Comparison of ENCODE assay signal across 1 cellular context in genomic region chr17:75826561-75827290, GRCh38.
TF ChIP-seq lines count a peak whose summit lies in the region.

No MANE protein-coding gene starts in this region.

TF ChIP-seq in endothelial cell of umbilical vein, 7 proteins besides CTCF, POLR2A, EP300 and RAD21:
- no peak for TF ChIP-seq EZH2 (IDR thresholded peaks at IDR 0.05; ENCODE audit: borderline replicate concordance, low read depth, low read length, severe bottlenecking)
- no peak for TF ChIP-seq GATA2 (IDR thresholded peaks at IDR 0.05; ENCODE audit: insufficient read depth, insufficient read length, low read depth, low read length)
- TF ChIP-seq MAX (IDR thresholded peaks at IDR 0.05; ENCODE audit: insufficient read depth, insufficient read length): no peak
- no peak for TF ChIP-seq MYC (IDR thresholded peaks at IDR 0.05; ENCODE audit: low read depth, low read length)
- TF ChIP-seq JUN (IDR thresholded peaks at IDR 0.05; ENCODE audit: borderline replicate concordance, insufficient read depth, insufficient read length, low read depth): no peak
TF ChIP-seq in endothelial cell of umbilical vein: peak in this region for 0.
